Comparison of ENCODE assay signal across 17 cellular contexts in the genomic region with DNA sequence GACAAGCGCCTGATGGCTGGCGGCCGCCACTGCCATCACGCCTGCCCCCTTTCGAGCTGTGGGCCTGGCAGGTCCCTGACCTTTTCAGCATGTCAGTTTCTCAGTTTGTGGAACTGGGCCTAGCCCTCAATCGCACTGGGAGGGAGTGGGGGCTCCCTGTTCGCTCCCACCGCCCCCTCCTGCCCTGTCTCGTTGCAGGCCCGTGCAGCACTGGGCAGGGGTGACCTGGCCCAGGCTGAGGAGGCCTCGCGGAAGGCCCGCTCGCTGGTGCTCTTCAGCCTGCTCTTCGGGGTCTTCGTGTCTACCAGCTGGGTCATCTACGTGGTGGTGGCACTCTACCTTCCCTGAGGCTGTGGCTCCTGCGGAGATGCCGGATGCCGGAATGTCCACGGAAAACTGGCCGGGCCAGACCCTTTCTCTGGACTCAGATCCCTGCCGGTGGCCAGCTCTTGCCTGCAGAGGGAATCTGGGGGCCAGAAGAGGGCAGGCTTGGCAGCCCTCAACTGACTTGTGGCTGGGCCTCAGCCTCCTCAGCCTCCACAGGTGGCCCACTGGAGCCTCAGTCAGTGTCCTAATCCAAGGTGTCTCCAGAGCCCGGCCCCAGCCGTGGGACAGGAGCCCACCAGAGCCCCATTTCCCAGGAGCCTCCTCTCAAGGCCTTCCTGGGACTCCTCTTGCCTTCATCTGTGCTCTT. TPM values are rescaled to one million over a fixed set of nuclear protein-coding genes. Genes with fewer than 3 reads are reported as not detected.
DNase-seq lines count a peak whose midpoint lies in the region; ATAC-seq, FAIRE-seq and TF ChIP-seq lines count a peak whose summit lies in the region.
"Had no signal": no experiment of that assay in that cellular context is flagged by ENCODE, and none has a peak within 500 bp of the region (broad histone marks: within the 10 kb centered on the region; RNA-seq: fewer than 3 reads in every experiment).

No MANE protein-coding gene starts in this region.

- POLR2A ChIA-PET in K562 (lab: Yijun Ruan, JAX) = interaction anchor here (1.1 kb wide), 1 partner anchor 39 kb away, joined by 3 read pairs; no protein-coding TSS in a partner anchor

- no peak overlapping the region for H3K9ac ChIP-seq in K562 (ENCODE audit: insufficient read depth in 1 of 2, low read depth in 2 of 2, low read length in 2 of 2)

- DNase-seq in K562 (ENCODE audit: extremely low read depth in 1 of 4, low spot score in 3 of 4) (no peak), left lobe of liver (ENCODE audit: low spot score) (no peak), mucosa of descending colon (no peak), NCI-H1048 (lab: John Stamatoyannopoulos, UW) (no peak), NCI-H510A treated with DMSO at 0.1 percent for 48 hours (lab: John Stamatoyannopoulos, UW) (no peak)
- DNase-seq: BE2C; CD4-positive, alpha-beta memory T cell; DMS79; GOT3; HCEC 1CT; IMR-90 had no signal

- H2AFZ ChIP-seq in K562 (ENCODE audit: low read depth, low read length) = no peak overlapping the region

- no peak overlapping the region for H3K4me2 ChIP-seq in K562 (ENCODE audit: insufficient read depth, low read length)
- H3K4me2 ChIP-seq: A549 had no signal

- H3K9me1 ChIP-seq in K562 (ENCODE audit: control insufficient read depth, insufficient read depth, low read length) = no peaks in the 10 kb centered on the region

- peaks cover 0 to 18% of the 10 kb centered on the region in 2 experiments; a peak in 2 of 5 replicates for H3K4me1 ChIP-seq in K562 (replicated peaks in 1 of 2; ENCODE audit: control insufficient read depth in 2 of 2, insufficient read depth in 2 of 2, low read length in 2 of 2)
- H3K4me1 ChIP-seq in mucosa of descending colon (ENCODE audit: low read depth) = no peaks in the 10 kb centered on the region
- H3K4me1 ChIP-seq: A549, BE2C had no signal

- no peak overlapping the region for H3K27ac ChIP-seq in K562 (ENCODE audit: extremely low read depth, low read depth, low read length)
- H3K27ac ChIP-seq: A549, C4-2B had no signal

- no peak for FAIRE-seq in K562 (lab: Jason Lieb, UNC)
- FAIRE-seq: A549, G401.6, GM12891 had no signal

- no peak for TF ChIP-seq POLR2A in K562 (conservative IDR thresholded peaks at IDR 0.05)

- TF ChIP-seq EP300 in K562 (IDR thresholded peaks at IDR 0.05; ENCODE audit: low read length) = no peak

- intact Hi-C loops in K562 (cut with micrococcal nuclease) (no loop called here), mucosa of descending colon (cut with DNase I, micrococcal nuclease) (no loop called here)

- H3K4me3 ChIP-seq in K562 (no peak overlapping the region), mucosa of descending colon (no peak overlapping the region)
- H3K4me3 ChIP-seq: A549 had no signal

- no peaks in the 10 kb centered on the region; a peak in 1 of 5 replicates for H3K27me3 ChIP-seq in K562 (ENCODE audit: control insufficient read depth in 2 of 2, insufficient read depth in 2 of 2, low read length in 2 of 2)
- H3K27me3 ChIP-seq: BE2C had no signal

- H3K36me3 ChIP-seq in K562 (ENCODE audit: control insufficient read depth, insufficient read depth, low read length) (no peaks in the 10 kb centered on the region), mucosa of descending colon (ENCODE audit: low read depth) (no peaks in the 10 kb centered on the region)
- H3K36me3 ChIP-seq: BE2C had no signal

- no peaks in the 10 kb centered on the region for H3K9me3 ChIP-seq in K562 (replicated peaks; ENCODE audit: control insufficient read depth, insufficient read depth, low read depth, low read length)
- H3K9me3 ChIP-seq in mucosa of descending colon = no peaks in the 10 kb centered on the region
- H3K9me3 ChIP-seq: BE2C had no signal

- H4K20me1 ChIP-seq in K562 (replicated peaks; ENCODE audit: control insufficient read depth, insufficient read depth, low read length) = no peaks in the 10 kb centered on the region

- CTCF ChIA-PET in K562 (lab: Yijun Ruan, JAX; ENCODE audit: low intra/inter-chr PET ratio) = interaction anchor here (1.0 kb wide), 1 partner anchor 183 kb away, joined by 5 read pairs; no protein-coding TSS in a partner anchor

- TF ChIP-seq RAD21 in K562 (CRISPR knock-in tag; conservative IDR thresholded peaks at IDR 0.05 in 1 of 2, IDR thresholded peaks at IDR 0.05 in 1 of 2) = no peak

- peak; percentile 50; the same call in 2 of the 3 replicates for ATAC-seq in K562
- ATAC-seq in left lobe of liver = peak; percentile 17
- peak; percentile 12 for ATAC-seq in mucosa of descending colon
- no peak for ATAC-seq in HG03175 (IDR thresholded peaks at IDR 0.05; ENCODE audit: unreplicated experiment)

- 39% methylated on average over 25 of the region's 25 CpGs for WGBS in K562 (ENCODE audit: insufficient coverage, low coverage, missing lambda C conversion rate)

- TF ChIP-seq CTCF in K562 (IDR thresholded peaks at IDR 0.05 in 2 of 3, conservative IDR thresholded peaks at IDR 0.05 in 1 of 3; ENCODE audit: insufficient read depth in 2 of 3, low read depth in 1 of 3, low read length in 3 of 3) = peak in 2 of 3 experiments; percentile 11 to 31; a peak in 1 of 6 replicates
- TF ChIP-seq CTCF in mucosa of descending colon (IDR thresholded peaks at IDR 0.05) = no peak

- in situ Hi-C loops in K562 (cut with MboI) = no loop called here

- H3K79me2 ChIP-seq in K562 (ENCODE audit: control insufficient read depth, insufficient read depth, low read length) = no peaks in the 10 kb centered on the region

- BruUV-seq in K562 (replicated peaks; lab: Mats Ljungman, UMichigan) = no TSS peak

TF ChIP-seq in K562, 482 proteins besides CTCF, POLR2A, EP300 and RAD21 (continues in another document):
- TF ChIP-seq RFX5 (IDR thresholded peaks at IDR 0.05; ENCODE audit: low read depth, low read length) (no peak), KLF6 (CRISPR knock-in tag; IDR thresholded peaks at IDR 0.05; ENCODE audit: borderline replicate concordance) (no peak)

RNA-seq across cellular contexts. Expression of gene PRRT1B, which starts 12.7 kb away (rescaled TPM):
- total RNA-seq in K562 (2011; cell fraction: chromatin; rRNA removed; ENCODE audit: low replicate concordance) = not detected in 2 replicates
- total RNA-seq in K562 (2011; cell fraction: nucleolus; rRNA removed) = not detected in 2 replicates
- total RNA-seq in K562 (2011; cell fraction: nucleoplasm; rRNA removed) = not detected in 2 replicates
- total RNA-seq in K562 (2014; rRNA removed) (not detected in 2 replicates), K562 (2014; rRNA removed; fragmentation: Illumina TruSeq; extraction: Trizol) (not detected in 2 replicates), K562 (2015; rRNA removed; fragmentation: Illumina TruSeq; extraction: Trizol) (not detected in 2 replicates), K562 (2021) (not detected in 2 replicates), left lobe of liver (8.5 TPM), mucosa of descending colon (1 to 10 TPM; 1.9 to 9.4 (median 2.9) TPM)
- polyA plus RNA-seq in K562 (2011; rRNA removed) (not detected in 2 replicates), K562 (2014; fragmentation: Illumina TruSeq; extraction: Trizol) (not detected in 2 replicates), K562 (2014; fragmentation: Nextera tagmentation; extraction: Ambion mirVana) (not detected), K562 (2014; rRNA removed) (not detected in 2 replicates)
- polyA plus RNA-seq in K562 (2011; cell fraction: cytosol; rRNA removed) = not detected in 2 replicates
- not detected in 2 replicates for polyA plus RNA-seq in K562 (2011; cell fraction: nucleus; rRNA removed)
- not detected in 2 replicates for polyA plus RNA-seq in K562 (2012)
- polyA minus RNA-seq in K562 (2011; rRNA and poly(A)+ RNA removed) = not detected in 2 replicates
- polyA minus RNA-seq in K562 (2011; cell fraction: cytosol; rRNA and poly(A)+ RNA removed) = not detected in 2 replicates
- polyA minus RNA-seq in K562 (2011; cell fraction: nucleus; rRNA and poly(A)+ RNA removed) = not detected in 2 replicates
- total RNA-seq: CD4-positive, alpha-beta memory T cell; IMR-90 had no signal
- polyA plus RNA-seq: AG04450; CD4-positive, alpha-beta memory T cell; IMR-90 had no signal

RNA-seq across cellular contexts. Expression of gene UCK1, which starts 26.9 kb away (rescaled TPM):
- total RNA-seq in K562 (2011; cell fraction: chromatin; rRNA removed; ENCODE audit: low replicate concordance) = 22.3 and 45.1 TPM in 2 replicates
- 32.7 and 35.9 TPM in 2 replicates for total RNA-seq in K562 (2011; cell fraction: nucleolus; rRNA removed)
- total RNA-seq in K562 (2011; cell fraction: nucleoplasm; rRNA removed) = 26.6 and 29.1 TPM in 2 replicates
- total RNA-seq in K562 (2014; rRNA removed) (25.6 and 27.5 TPM in 2 replicates), K562 (2014; rRNA removed; fragmentation: Illumina TruSeq; extraction: Trizol) (6.4 and 7.5 TPM in 2 replicates), K562 (2015; rRNA removed; fragmentation: Illumina TruSeq; extraction: Trizol) (16.1 and 16.2 TPM in 2 replicates), K562 (2021) (16.9 and 19.8 TPM in 2 replicates), left lobe of liver (40.2 TPM), mucosa of descending colon (10 to 100 TPM; 25.2 to 43.4 (median 27.4) TPM)
- polyA plus RNA-seq in K562 (2011; rRNA removed) (16.4 and 17.2 TPM in 2 replicates), K562 (2014; fragmentation: Illumina TruSeq; extraction: Trizol) (13.2 and 21.3 TPM in 2 replicates), K562 (2014; fragmentation: Nextera tagmentation; extraction: Ambion mirVana) (under 1 TPM; 0.27 to 0.48 TPM), K562 (2014; rRNA removed) (20.3 and 25.2 TPM in 2 replicates)
- 18.3 and 27.1 TPM in 2 replicates for polyA plus RNA-seq in K562 (2011; cell fraction: cytosol; rRNA removed)
- 22.7 and 38.5 TPM in 2 replicates for polyA plus RNA-seq in K562 (2011; cell fraction: nucleus; rRNA removed)
- 18.1 and 20.7 TPM in 2 replicates for polyA plus RNA-seq in K562 (2012)
- polyA minus RNA-seq in K562 (2011; rRNA and poly(A)+ RNA removed) = 7.2 and 10.9 TPM in 2 replicates
- 9.7 and 10.8 TPM in 2 replicates for polyA minus RNA-seq in K562 (2011; cell fraction: cytosol; rRNA and poly(A)+ RNA removed)
- 10.2 and 12.7 TPM in 2 replicates for polyA minus RNA-seq in K562 (2011; cell fraction: nucleus; rRNA and poly(A)+ RNA removed)

RNA-seq across cellular contexts. Expression of gene POMT1, which starts 55.3 kb away (rescaled TPM):
- total RNA-seq in K562 (2011; cell fraction: chromatin; rRNA removed; ENCODE audit: low replicate concordance) = 98.5 and 154 TPM in 2 replicates
- total RNA-seq in K562 (2011; cell fraction: nucleolus; rRNA removed) = 72.6 and 96.6 TPM in 2 replicates
- total RNA-seq in K562 (2011; cell fraction: nucleoplasm; rRNA removed) = 78.2 and 78.3 TPM in 2 replicates
- total RNA-seq in K562 (2014; rRNA removed) = 14.6 and 21.3 TPM in 2 replicates
- 8.6 TPM in 2 replicates for total RNA-seq in K562 (2014; rRNA removed; fragmentation: Illumina TruSeq; extraction: Trizol)
- 15.6 and 15.7 TPM in 2 replicates for total RNA-seq in K562 (2015; rRNA removed; fragmentation: Illumina TruSeq; extraction: Trizol)
- 23.4 and 23.5 TPM in 2 replicates for total RNA-seq in K562 (2021)
- polyA plus RNA-seq in K562 (2011; rRNA removed) = 15.3 and 21.6 TPM in 2 replicates
- 16.0 and 17.4 TPM in 2 replicates for polyA plus RNA-seq in K562 (2011; cell fraction: cytosol; rRNA removed)
- polyA plus RNA-seq in K562 (2011; cell fraction: nucleus; rRNA removed) = 117 and 121 TPM in 2 replicates
- 22.0 and 30.6 TPM in 2 replicates for polyA plus RNA-seq in K562 (2012)
- 13.7 and 15.3 TPM in 2 replicates for polyA plus RNA-seq in K562 (2014; fragmentation: Illumina TruSeq; extraction: Trizol)
- polyA plus RNA-seq in K562 (2014; fragmentation: Nextera tagmentation; extraction: Ambion mirVana) = 1 to 10 TPM; 1.8 to 2.1 TPM
- polyA plus RNA-seq in K562 (2014; rRNA removed) = 15.4 and 18.2 TPM in 2 replicates
- polyA minus RNA-seq in K562 (2011; rRNA and poly(A)+ RNA removed) = 9.2 and 14.3 TPM in 2 replicates
- 6.6 and 8.9 TPM in 2 replicates for polyA minus RNA-seq in K562 (2011; cell fraction: cytosol; rRNA and poly(A)+ RNA removed)
- 11.7 and 17.9 TPM in 2 replicates for polyA minus RNA-seq in K562 (2011; cell fraction: nucleus; rRNA and poly(A)+ RNA removed)
- 14.4 TPM for total RNA-seq in left lobe of liver
- total RNA-seq in mucosa of descending colon = 10 to 100 TPM; 26.1 to 40.5 (median 35.4) TPM
